Comparison of ENCODE assay signal across 2 cellular contexts in the genomic region with DNA sequence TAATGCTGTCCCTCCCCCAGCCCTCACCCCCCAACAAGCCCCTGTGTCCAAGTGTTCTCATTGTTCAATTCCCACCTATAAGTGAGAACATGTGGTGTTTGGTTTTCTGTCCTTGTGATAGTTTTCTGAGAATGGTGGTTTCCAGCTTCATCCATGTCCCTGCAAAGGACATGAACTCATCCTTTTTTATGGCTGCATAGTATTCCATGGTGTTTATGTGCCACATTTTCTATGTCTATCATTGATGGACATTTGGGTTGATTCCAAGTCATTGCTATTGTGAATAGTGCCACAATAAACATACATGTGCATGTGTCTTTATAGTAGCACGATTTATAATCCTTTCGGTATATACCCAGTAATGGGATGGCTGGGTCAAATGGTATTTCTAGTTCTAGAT. TPM values are rescaled to one million over a fixed set of nuclear protein-coding genes. Genes with fewer than 3 reads are reported as not detected.
"Had no signal": no experiment of that assay in that cellular context is flagged by ENCODE, and none has a peak within 500 bp of the region (broad histone marks: within the 10 kb centered on the region; RNA-seq: fewer than 3 reads in every experiment).

No MANE protein-coding gene starts in this region.

RNA-seq across cellular contexts. Expression of a gene that starts 17.9 kb away (rescaled TPM):
- total RNA-seq: LHCN-M2, M059J had no signal
